ENCODE assay signal across 21 cellular contexts in the genomic region with DNA sequence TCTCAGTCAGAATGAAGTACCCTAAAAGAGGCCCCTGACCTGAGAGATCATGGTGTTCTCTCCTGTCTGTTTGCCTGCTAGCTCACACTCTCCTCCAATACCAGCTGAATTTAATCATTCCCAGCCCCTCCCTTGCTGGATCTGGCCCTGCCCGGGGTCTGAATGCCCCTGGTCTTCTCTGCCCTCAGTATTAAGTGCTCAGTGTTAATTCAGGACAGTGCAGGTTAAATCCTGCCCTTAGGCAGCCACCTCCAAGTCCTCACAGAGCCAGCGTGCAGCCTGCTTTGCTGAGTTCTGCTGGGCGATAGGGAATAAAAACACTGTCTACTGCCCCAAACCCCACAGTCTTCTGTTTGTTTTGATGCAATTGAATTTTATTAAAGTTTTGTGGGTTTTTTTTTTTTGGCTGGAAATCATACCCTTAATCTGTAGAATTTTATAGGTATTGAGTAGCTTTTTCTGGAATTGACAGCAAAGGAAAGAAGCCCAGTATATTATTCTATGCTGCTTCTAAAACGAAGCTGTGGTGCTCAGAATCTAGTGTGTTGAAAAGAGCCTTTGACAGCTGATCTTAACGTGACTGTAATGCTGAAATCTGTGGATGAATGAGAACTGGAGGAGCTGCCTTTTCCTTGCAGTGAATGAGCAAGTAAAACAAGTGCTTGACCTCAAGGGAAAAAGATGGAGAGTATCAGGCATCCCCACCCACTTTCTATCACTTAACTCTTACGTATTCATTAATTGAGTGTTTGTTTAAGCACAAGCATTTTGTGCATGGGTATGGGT.
"Had no signal": no experiment of that assay in that cellular context is flagged by ENCODE, and none has a peak within 500 bp of the region (broad histone marks: within the 10 kb centered on the region; RNA-seq: fewer than 3 reads in every experiment).

No MANE protein-coding gene starts in this region.

- DNase-seq: activated CD4-positive, alpha-beta memory T cell treated with anti-CD3 and anti-CD28 coated beads, Interleukin-2, amount 10 ng/mL, durations not matched to agents 7 days and 5 days; activated CD4-positive, alpha-beta T cell treated with anti-CD3 and anti-CD28 coated beads for 36 hours; activated CD8-positive, alpha-beta memory T cell treated with anti-CD3 and anti-CD28 coated beads, Interleukin-2, amount 50 U/mL, for 4 hours; activated effector memory CD4-positive, alpha-beta T cell treated with anti-CD3 and anti-CD28 coated beads, Interleukin-2, amount 50 U/mL, for 16 hours; activated T-cell treated with anti-CD3 and anti-CD28 coated beads, Interleukin-2, amount 50 U/mL, for 48 hours; body of pancreas; effector memory CD4-positive, alpha-beta T cell; foreskin fibroblast; left cardiac atrium; naive B cell; pancreas; retina; stimulated activated CD4-positive, alpha-beta T cell treated with anti-CD3 and anti-CD28 coated beads, Interleukin-15, amount 100 ng/mL, for 24 hours; stimulated activated CD4-positive, alpha-beta T cell treated with anti-CD3 and anti-CD28 coated beads, Interleukin-4, amount 100 ng/mL, for 24 hours; stimulated activated naive CD4-positive, alpha-beta T cell; upper lobe of left lung; WERI-Rb-1 had no signal

- ATAC-seq: activated CD4-positive, alpha-beta T cell treated with anti-CD3 and anti-CD28 coated beads for 36 hours; activated naive CD4-positive, alpha-beta T cell treated with anti-CD3 and anti-CD28 coated beads, Interleukin-2, amount 50 U/mL, for 72 hours; body of pancreas; left cardiac atrium; pancreas had no signal

- H3K4me1 ChIP-seq: body of pancreas, pancreas, upper lobe of left lung had no signal

- H3K36me3 ChIP-seq: pancreas, upper lobe of left lung, WERI-Rb-1 had no signal

- H3K4me1 Mint-ChIP-seq: activated CD4-positive, alpha-beta memory T cell treated with anti-CD3 and anti-CD28 coated beads, Interleukin-2, amount 10 ng/mL, durations not matched to agents 7 days and 5 days; activated CD4-positive, alpha-beta T cell treated with anti-CD3 and anti-CD28 coated beads for 36 hours; central memory CD8-positive, alpha-beta T cell; naive B cell had no signal

- H3K27me3 ChIP-seq: body of pancreas, pancreas, upper lobe of left lung had no signal

- H3K27ac Mint-ChIP-seq: activated CD4-positive, alpha-beta memory T cell treated with anti-CD3 and anti-CD28 coated beads, Interleukin-2, amount 10 ng/mL, durations not matched to agents 7 days and 5 days; activated CD4-positive, alpha-beta T cell treated with anti-CD3 and anti-CD28 coated beads for 36 hours; naive B cell; T-helper 1 cell treated with Interleukin-12 subunit alpha and Interleukin-12 subunit beta and Interleukin-4 antibody, amounts not matched to agents 30 μg/mL and 1 μg/mL, for 36 hours had no signal

- H3K4me3 Mint-ChIP-seq: activated CD4-positive, alpha-beta memory T cell treated with anti-CD3 and anti-CD28 coated beads, Interleukin-2, amount 10 ng/mL, durations not matched to agents 7 days and 5 days; activated CD4-positive, alpha-beta T cell treated with anti-CD3 and anti-CD28 coated beads for 36 hours; central memory CD8-positive, alpha-beta T cell; naive B cell; T-helper 1 cell treated with Interleukin-12 subunit alpha and Interleukin-12 subunit beta and Interleukin-4 antibody, amounts not matched to agents 30 μg/mL and 1 μg/mL, for 36 hours had no signal

- H3K9me3 ChIP-seq: pancreas had no signal

- H3K27ac ChIP-seq: body of pancreas, pancreas, skin epidermis, upper lobe of left lung, WERI-Rb-1 had no signal

- H3K4me3 ChIP-seq: body of pancreas, pancreas, skin epidermis, upper lobe of left lung had no signal
